28 cellular contexts compared by ENCODE assay signal in the genomic region with DNA sequence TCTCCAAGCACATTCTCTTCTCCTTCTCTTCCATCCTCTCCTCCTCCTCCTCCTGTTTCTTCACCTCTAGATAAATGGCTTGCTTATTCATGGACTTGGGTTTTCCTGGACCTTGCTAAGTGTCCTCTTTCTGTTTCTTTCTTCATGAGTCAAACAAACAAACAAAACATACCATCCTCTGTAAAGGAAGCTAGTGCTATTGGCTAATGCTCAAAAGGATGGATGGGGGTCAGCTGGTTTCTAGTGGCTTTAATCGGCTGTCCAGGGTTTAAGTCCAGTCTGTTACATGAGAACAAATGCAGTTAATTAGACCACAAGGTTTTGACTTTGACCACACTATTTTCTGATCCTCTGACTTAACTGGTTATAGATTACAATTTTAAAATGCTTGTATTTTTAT.
"Had no signal": no experiment of that assay in that cellular context is flagged by ENCODE, and none has a peak within 500 bp of the region (broad histone marks: within the 10 kb centered on the region; RNA-seq: fewer than 3 reads in every experiment).

No MANE protein-coding gene starts in this region.

- H3K36me3 ChIP-seq: brain microvascular endothelial cell, neural progenitor cell, right lobe of liver, transverse colon, WERI-Rb-1 had no signal

- H3K27me3 ChIP-seq: brain microvascular endothelial cell, neural progenitor cell, right lobe of liver, testis, transverse colon had no signal

- H3K27ac ChIP-seq: brain microvascular endothelial cell, neural progenitor cell, right lobe of liver, skin epidermis, testis, transverse colon, WERI-Rb-1 had no signal

- ATAC-seq: naive thymus-derived CD4-positive, alpha-beta T cell; right lobe of liver; stimulated activated naive CD8-positive, alpha-beta T cell treated with anti-CD3 and anti-CD28 coated beads, Interleukin-15, Interleukin-2, amounts not matched to agents 100 U/mL and 50 U/mL, for 24 hours; T-helper 17 cell had no signal

- H3K9me3 ChIP-seq: right lobe of liver, testis, transverse colon had no signal

- H3K4me3 ChIP-seq: neural progenitor cell, right lobe of liver, skin epidermis, testis, transverse colon had no signal

- H3K4me1 ChIP-seq: neural progenitor cell, right lobe of liver, testis, transverse colon had no signal

- DNase-seq: activated CD4-positive, alpha-beta memory T cell treated with anti-CD3 and anti-CD28 coated beads for 36 hours; activated CD4-positive, alpha-beta T cell treated with anti-CD3 and anti-CD28 coated beads, Interleukin-2, amount 10 ng/mL, durations not matched to agents 24 days and 14 days; activated CD4-positive, CD25-positive, alpha-beta regulatory T cell treated with anti-CD3 and anti-CD28 coated beads, Interleukin-2, amount 50 U/mL, for 72 hours; activated CD8-positive, alpha-beta memory T cell treated with anti-CD3 and anti-CD28 coated beads, Interleukin-2, amount 50 U/mL, for 4 hours; activated effector memory CD4-positive, alpha-beta T cell treated with anti-CD3 and anti-CD28 coated beads, Interleukin-2, amount 50 U/mL, for 16 hours; activated naive CD4-positive, alpha-beta T cell treated with anti-CD3 and anti-CD28 coated beads for 36 hours; activated naive CD8-positive, alpha-beta T cell treated with anti-CD3 and anti-CD28 coated beads for 36 hours; activated T-cell treated with anti-CD3 and anti-CD28 coated beads, Interleukin-2, amount 50 U/mL, for 1 hour; amniotic stem cell; brain microvascular endothelial cell; caudate nucleus; cortex of kidney; islet precursor cell; left cardiac atrium; mammary epithelial cell; naive thymus-derived CD4-positive, alpha-beta T cell; posterior cingulate gyrus; right lobe of liver; stimulated activated CD4-positive, alpha-beta T cell treated with anti-CD3 and anti-CD28 coated beads, Interleukin-12 subunit alpha, Interleukin-12 subunit beta, amount 100 ng/mL, for 4 hours; stimulated activated CD4-positive, alpha-beta T cell treated with anti-CD3 and anti-CD28 coated beads, Interleukin-4, amount 100 ng/mL, for 1 hour; stimulated activated naive CD8-positive, alpha-beta T cell treated with anti-CD3 and anti-CD28 coated beads, Interleukin-15, Interleukin-2, amounts not matched to agents 100 U/mL and 50 U/mL, for 24 hours; T-helper 17 cell; T1000; testis; transverse colon; WERI-Rb-1 had no signal
